Comparison of ENCODE assay signal across 10 cellular contexts in the genomic region with DNA sequence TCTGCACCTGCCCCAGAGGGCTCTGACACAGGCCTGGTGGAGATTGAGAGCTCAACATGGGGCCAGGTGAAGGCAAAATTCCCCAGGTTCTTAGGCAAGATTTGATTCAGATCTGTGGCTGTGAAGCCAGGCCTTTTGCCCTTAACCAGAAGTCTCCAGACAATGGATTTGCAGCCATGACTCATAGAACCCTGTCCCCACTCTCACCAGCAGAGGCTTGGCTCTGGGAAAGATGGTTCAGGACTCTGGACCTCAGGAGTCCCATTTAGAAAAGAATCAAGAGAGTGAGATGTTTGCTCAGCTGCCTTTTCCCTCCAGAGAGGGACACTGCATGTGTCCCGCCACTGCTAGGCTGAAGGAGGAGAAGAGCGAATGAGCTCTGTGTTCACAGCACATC.
DNase-seq lines count a peak whose midpoint lies in the region; ATAC-seq, FAIRE-seq and TF ChIP-seq lines count a peak whose summit lies in the region.
"Had no signal": no experiment of that assay in that cellular context is flagged by ENCODE, and none has a peak within 500 bp of the region (broad histone marks: within the 10 kb centered on the region; RNA-seq: fewer than 3 reads in every experiment).

No MANE protein-coding gene starts in this region.

- H3K4me3 ChIP-seq in fibroblast of the aortic adventitia (ENCODE audit: low read depth, low read length) = no peak overlapping the region
- H3K4me3 ChIP-seq in vagina = no peak overlapping the region
- H3K4me3 ChIP-seq: colonic mucosa had no signal

- TF ChIP-seq CTCF in fibroblast of the aortic adventitia (IDR thresholded peaks at IDR 0.05; ENCODE audit: insufficient read depth, low read length) = no peak
- TF ChIP-seq CTCF in vagina (IDR thresholded peaks at IDR 0.05) = no peak

- H3K36me3 ChIP-seq in vagina = no peaks in the 10 kb centered on the region
- H3K36me3 ChIP-seq: colonic mucosa had no signal

- FAIRE-seq in urothelium cell line (lab: Jason Lieb, UNC) = no peak

- no peaks in the 10 kb centered on the region for H3K27me3 ChIP-seq in vagina
- H3K27me3 ChIP-seq: colonic mucosa had no signal

- intact Hi-C loops in left ventricle myocardium superior (cut with micrococcal nuclease) = no loop called here
- intact Hi-C loops in Right ventricle myocardium inferior (cut with DNase I) = no loop called here
- intact Hi-C loops in vagina (cut with DNase I) = no loop called here

- H3K4me1 ChIP-seq in vagina = peaks cover 7% of the 10 kb centered on the region
- H3K4me1 ChIP-seq: colonic mucosa had no signal

- peak; percentile 37 for ATAC-seq in left ventricle myocardium superior
- ATAC-seq in Right ventricle myocardium inferior = no peak
- ATAC-seq in HG02885 (IDR thresholded peaks at IDR 0.05; ENCODE audit: poor library complexity, unreplicated experiment) = no peak
- ATAC-seq in GM18870 (IDR thresholded peaks at IDR 0.05; ENCODE audit: unreplicated experiment) = no peak

- DNase-seq in left ventricle myocardium superior (no peak), Right ventricle myocardium inferior (ENCODE audit: missing footprints) (no peak), SW480 (ENCODE audit: low spot score) (peak; percentile 26), fibroblast of the aortic adventitia (ENCODE audit: low read depth) (peak; percentile 26), urothelium cell line (ENCODE audit: low spot score) (peak; percentile 42), vagina (ENCODE audit: extremely low spot score in 2 of 2) (no peak)
- DNase-seq: colonic mucosa, nucleus accumbens had no signal

- H3K9me3 ChIP-seq in vagina = no peaks in the 10 kb centered on the region
- H3K9me3 ChIP-seq: colonic mucosa had no signal

- TF ChIP-seq POLR2A in vagina (IDR thresholded peaks at IDR 0.05) = no peak

- no peak overlapping the region for H3K27ac ChIP-seq in vagina
- H3K27ac ChIP-seq: colonic mucosa had no signal

Comparison
In these comparisons a context has a peak if more than half of its experiments do, and no peak if none do; other contexts are left out.
1. DNase-seq: peak in SW480 (single experiment), fibroblast of the aortic adventitia (single experiment) and urothelium cell line (single experiment); none in left ventricle myocardium superior (single experiment), Right ventricle myocardium inferior (single experiment) and vagina (0 of 2).